2 cellular contexts compared by ENCODE assay signal in genomic region chr21:20998456-20998789, GRCh38.
TF ChIP-seq lines count a peak whose summit lies in the region.

No MANE protein-coding gene starts in this region.

TF ChIP-seq in IMR-90, 13 proteins besides CTCF, POLR2A, EP300 and RAD21 (continued from another document):
- TF ChIP-seq CHD1 (IDR thresholded peaks at IDR 0.05; ENCODE audit: low read depth, low read length) (no peak), BHLHE40 (IDR thresholded peaks at IDR 0.05; ENCODE audit: low read depth, low read length) (no peak), CEBPB (IDR thresholded peaks at IDR 0.05; ENCODE audit: low read depth, low read length) (no peak)

TF ChIP-seq in endothelial cell of umbilical vein, 7 proteins besides CTCF, POLR2A, EP300 and RAD21 (continued from another document):
- TF ChIP-seq JUN (IDR thresholded peaks at IDR 0.05; ENCODE audit: borderline replicate concordance, insufficient read depth, insufficient read length, low read depth) (no peak), MYC (IDR thresholded peaks at IDR 0.05; ENCODE audit: low read depth, low read length) (no peak), POLR2AphosphoS5 (IDR thresholded peaks at IDR 0.05; ENCODE audit: insufficient read depth, low read depth, low read length) (no peak), GATA2 (IDR thresholded peaks at IDR 0.05; ENCODE audit: insufficient read depth, insufficient read length, low read depth, low read length) (no peak), MAX (IDR thresholded peaks at IDR 0.05; ENCODE audit: insufficient read depth, insufficient read length) (no peak)
